25 cellular contexts compared by ENCODE assay signal in the genomic region with DNA sequence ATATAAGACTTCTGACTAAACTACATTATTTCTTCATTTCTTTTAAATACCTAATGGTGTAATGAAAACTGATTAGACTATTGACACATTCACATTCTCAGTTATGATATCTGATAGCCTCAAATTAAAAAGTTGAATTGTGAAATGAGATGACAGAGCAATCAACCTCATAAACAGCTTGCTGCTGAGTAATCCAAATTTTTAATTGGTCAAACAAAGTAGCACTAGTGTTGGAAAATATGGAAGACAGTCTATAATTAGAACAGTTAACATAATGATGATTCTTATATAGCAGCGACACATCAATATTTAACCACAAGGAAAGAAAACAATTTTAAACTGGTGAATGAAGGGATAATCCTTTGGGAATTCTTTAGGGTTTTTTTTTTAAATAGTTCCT.
"Had no signal": no experiment of that assay in that cellular context is flagged by ENCODE, and none has a peak within 500 bp of the region (broad histone marks: within the 10 kb centered on the region; RNA-seq: fewer than 3 reads in every experiment).

No MANE protein-coding gene starts in this region.

- H3K4me1 Mint-ChIP-seq: activated CD4-positive, alpha-beta memory T cell treated with anti-CD3 and anti-CD28 coated beads, Interleukin-2, amount 10 ng/mL, durations not matched to agents 7 days and 5 days; activated CD4-positive, alpha-beta T cell treated with anti-CD3 and anti-CD28 coated beads, Interleukin-2, amount 10 ng/mL, durations not matched to agents 24 days and 14 days had no signal

- H3K27ac ChIP-seq: brain microvascular endothelial cell, esophagus muscularis mucosa, foreskin keratinocyte, heart left ventricle, left lung, lower lobe of right lung, spleen, transverse colon, WERI-Rb-1 had no signal

- H3K36me3 ChIP-seq: brain microvascular endothelial cell, esophagus muscularis mucosa, heart left ventricle, left lung, lower lobe of right lung, spleen, transverse colon, WERI-Rb-1 had no signal

- H3K9me3 ChIP-seq: esophagus muscularis mucosa, heart left ventricle, left lung, lower lobe of right lung, transverse colon had no signal

- H3K4me1 ChIP-seq: esophagus muscularis mucosa, heart left ventricle, left lung, lower lobe of right lung, spleen, transverse colon had no signal

- H3K27me3 Mint-ChIP-seq: activated CD4-positive, alpha-beta memory T cell treated with anti-CD3 and anti-CD28 coated beads, Interleukin-2, amount 10 ng/mL, durations not matched to agents 7 days and 5 days; activated CD4-positive, alpha-beta T cell treated with anti-CD3 and anti-CD28 coated beads, Interleukin-2, amount 10 ng/mL, durations not matched to agents 24 days and 14 days; activated T-cell treated with anti-CD3 and anti-CD28 coated beads, Interleukin-2, amount 50 U/mL, for 24 hours; natural killer cell treated with Interleukin-12 subunit alpha and Interleukin-12 subunit beta and Interleukin-15 and Interleukin-18, amount 100 ng/mL, for 72 hours had no signal

- H3K4me3 ChIP-seq: esophagus muscularis mucosa, heart left ventricle, left lung, lower lobe of right lung, spleen, transverse colon had no signal

- ATAC-seq: activated CD4-positive, CD25-positive, alpha-beta regulatory T cell treated with anti-CD3 and anti-CD28 coated beads, Interleukin-2, amount 50 U/mL, for 24 hours; foreskin keratinocyte; heart left ventricle; left lung; lower lobe of right lung; natural killer cell treated with Interleukin-12 subunit alpha and Interleukin-12 subunit beta and Interleukin-15 and Interleukin-18, amount 100 ng/mL, for 72 hours; right cardiac atrium had no signal

- H3K27me3 ChIP-seq: brain microvascular endothelial cell, esophagus muscularis mucosa, foreskin keratinocyte, heart left ventricle, left lung, spleen, transverse colon had no signal

- H3K9me3 Mint-ChIP-seq: endodermal cell had no signal

- DNase-seq: activated CD4-positive, alpha-beta memory T cell treated with anti-CD3 and anti-CD28 coated beads, Interleukin-2, amount 10 ng/mL, durations not matched to agents 7 days and 5 days; activated CD4-positive, alpha-beta T cell treated with anti-CD3 and anti-CD28 coated beads, Interleukin-2, amount 10 ng/mL, durations not matched to agents 24 days and 14 days; activated CD8-positive, alpha-beta memory T cell treated with anti-CD3 and anti-CD28 coated beads, Interleukin-2, amount 50 U/mL, for 48 hours; activated gamma-delta T cell; activated naive CD4-positive, alpha-beta T cell treated with anti-CD3 and anti-CD28 coated beads, Interleukin-2, amount 50 U/mL, for 16 hours; activated T-cell treated with anti-CD3 and anti-CD28 coated beads, Interleukin-2, amount 50 U/mL, for 24 hours; amniotic stem cell; brain microvascular endothelial cell; caudate nucleus; cortex of kidney; endodermal cell; foreskin keratinocyte; heart left ventricle; left lung; lower lobe of right lung; mesendoderm; right cardiac atrium; spleen; stimulated activated naive CD4-positive, alpha-beta T cell; T1000; transverse colon; WERI-Rb-1 had no signal

- H3K4me3 Mint-ChIP-seq: activated CD4-positive, alpha-beta memory T cell treated with anti-CD3 and anti-CD28 coated beads, Interleukin-2, amount 10 ng/mL, durations not matched to agents 7 days and 5 days; activated CD4-positive, alpha-beta T cell treated with anti-CD3 and anti-CD28 coated beads, Interleukin-2, amount 10 ng/mL, durations not matched to agents 24 days and 14 days; activated T-cell treated with anti-CD3 and anti-CD28 coated beads, Interleukin-2, amount 50 U/mL, for 24 hours; endodermal cell; natural killer cell treated with Interleukin-12 subunit alpha and Interleukin-12 subunit beta and Interleukin-15 and Interleukin-18, amount 100 ng/mL, for 72 hours had no signal

- H3K27ac Mint-ChIP-seq: activated CD4-positive, alpha-beta memory T cell treated with anti-CD3 and anti-CD28 coated beads, Interleukin-2, amount 10 ng/mL, durations not matched to agents 7 days and 5 days; activated CD4-positive, alpha-beta T cell treated with anti-CD3 and anti-CD28 coated beads, Interleukin-2, amount 10 ng/mL, durations not matched to agents 24 days and 14 days; activated T-cell treated with anti-CD3 and anti-CD28 coated beads, Interleukin-2, amount 50 U/mL, for 24 hours; endodermal cell; natural killer cell treated with Interleukin-12 subunit alpha and Interleukin-12 subunit beta and Interleukin-15 and Interleukin-18, amount 100 ng/mL, for 72 hours had no signal
